ENCODE assay signal across 8 cellular contexts in the genomic region with DNA sequence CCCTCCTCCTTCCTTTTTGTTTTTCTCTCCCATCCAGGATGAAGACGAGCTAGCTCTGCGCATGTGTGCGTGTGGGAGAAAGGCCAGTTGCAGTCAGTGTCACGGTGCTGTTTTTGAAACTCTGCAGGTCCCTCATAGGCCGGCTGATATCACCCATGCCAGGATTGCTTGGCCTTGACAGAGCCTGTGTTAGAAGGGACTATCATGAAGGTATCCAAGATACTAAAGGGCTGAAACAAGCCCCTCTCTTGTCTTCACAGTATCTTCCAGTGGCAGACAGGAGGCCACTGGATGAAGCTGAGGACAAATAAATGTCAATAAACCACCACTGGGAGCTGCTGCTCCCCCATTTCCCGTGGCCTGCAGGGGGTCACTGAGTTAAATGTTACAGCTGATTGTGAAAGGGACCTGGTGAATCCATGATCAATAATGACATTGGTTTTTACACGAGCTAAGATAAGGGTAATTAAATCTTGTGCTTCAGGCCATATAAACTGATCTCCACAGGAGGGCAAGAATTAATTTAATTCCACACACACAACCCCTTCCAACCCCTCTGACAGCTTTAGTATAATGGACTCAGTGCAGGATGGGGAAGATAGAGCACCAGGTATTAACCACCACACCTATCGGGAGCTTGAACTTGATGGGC.
DNase-seq lines count a peak whose midpoint lies in the region; ATAC-seq and TF ChIP-seq lines count a peak whose summit lies in the region.
"Had no signal": no experiment of that assay in that cellular context is flagged by ENCODE, and none has a peak within 500 bp of the region (broad histone marks: within the 10 kb centered on the region; RNA-seq: fewer than 3 reads in every experiment).

No MANE protein-coding gene starts in this region.

- DNase-seq in ascending aorta (ENCODE audit: low spot score in 2 of 2) = peak in 1 of 2 donors; percentile 35
- peak; percentile 9 to 70 for DNase-seq in left colon
- no peak for DNase-seq in stimulated activated naive CD8-positive, alpha-beta T cell treated with anti-CD3 and anti-CD28 coated beads, Interleukin-15, amount 100 ng/mL, for 72 hours
- DNase-seq in HuH-7.5 (ENCODE audit: low spot score) = no peak
- no peak for DNase-seq in foreskin melanocyte
- no peak for DNase-seq in D341Med (ENCODE audit: low spot score)

- H3K4me3 ChIP-seq in ascending aorta = no peak overlapping the region

- peaks cover 37% of the 10 kb centered on the region for H3K4me1 Mint-ChIP-seq in stimulated activated naive CD8-positive, alpha-beta T cell treated with anti-CD3 and anti-CD28 coated beads, Interleukin-15, amount 100 ng/mL, for 72 hours

- TF ChIP-seq CTCF in ascending aorta (IDR thresholded peaks at IDR 0.05) = no peak

- H3K9me3 Mint-ChIP-seq in stimulated activated naive CD8-positive, alpha-beta T cell treated with anti-CD3 and anti-CD28 coated beads, Interleukin-15, amount 100 ng/mL, for 72 hours = no peaks in the 10 kb centered on the region
- H3K9me3 Mint-ChIP-seq: activated T-cell treated with anti-CD3 and anti-CD28 coated beads, Interleukin-2, amount 50 U/mL, for 4 hours had no signal

- H3K27me3 ChIP-seq in ascending aorta = no peaks in the 10 kb centered on the region

- peak overlapping the region; percentile 61 to 69 for H3K27ac Mint-ChIP-seq in stimulated activated naive CD8-positive, alpha-beta T cell treated with anti-CD3 and anti-CD28 coated beads, Interleukin-15, amount 100 ng/mL, for 72 hours

- peaks cover 5 to 42% of the 10 kb centered on the region in 2 donors for H3K4me1 ChIP-seq in ascending aorta

- no peaks in the 10 kb centered on the region for H3K9me3 ChIP-seq in KOPT-K1 (ENCODE audit: insufficient read depth, low read length, poor library complexity, severe bottlenecking)
- no peaks in the 10 kb centered on the region for H3K9me3 ChIP-seq in ascending aorta

- H3K27me3 Mint-ChIP-seq in stimulated activated naive CD8-positive, alpha-beta T cell treated with anti-CD3 and anti-CD28 coated beads, Interleukin-15, amount 100 ng/mL, for 72 hours = peaks cover 9% of the 10 kb centered on the region

- H3K27ac ChIP-seq in KOPT-K1 (ENCODE audit: low read depth, low read length, poor library complexity, severe bottlenecking) (peak overlapping the region; percentile 22), ascending aorta (peak overlapping the region; percentile 43 to 58)

- ATAC-seq in left colon = no peak
- ATAC-seq in stimulated activated naive CD8-positive, alpha-beta T cell treated with anti-CD3 and anti-CD28 coated beads, Interleukin-15, amount 100 ng/mL, for 72 hours = no peak

- H3K36me3 ChIP-seq in KOPT-K1 (ENCODE audit: insufficient read depth, low read length) (no peaks in the 10 kb centered on the region), ascending aorta (no peaks in the 10 kb centered on the region)

- intact Hi-C loops in ascending aorta (cut with DNase I) = loop anchor here (2.0 kb wide), 1 partner anchor 39 kb away; no protein-coding TSS in a partner anchor
- intact Hi-C loops in left colon (cut with DNase I, micrococcal nuclease) = no loop called here

- peak overlapping the region in 1 of 2 donors; percentile 10 for H3K4me3 Mint-ChIP-seq in stimulated activated naive CD8-positive, alpha-beta T cell treated with anti-CD3 and anti-CD28 coated beads, Interleukin-15, amount 100 ng/mL, for 72 hours
- H3K4me3 Mint-ChIP-seq: activated T-cell treated with anti-CD3 and anti-CD28 coated beads, Interleukin-2, amount 50 U/mL, for 4 hours had no signal

Comparison
In these comparisons a context has a peak if more than half of its experiments do, and no peak if none do; other contexts are left out.
1. DNase-seq: peak in left colon (2 of 2); none in stimulated activated naive CD8-positive, alpha-beta T cell treated with anti-CD3 and anti-CD28 coated beads, Interleukin-15, amount 100 ng/mL, for 72 hours (0 of 2), HuH-7.5 (single experiment), foreskin melanocyte (single experiment) and D341Med (single experiment).